Comparison of ENCODE assay signal across 9 cellular contexts in the genomic region with DNA sequence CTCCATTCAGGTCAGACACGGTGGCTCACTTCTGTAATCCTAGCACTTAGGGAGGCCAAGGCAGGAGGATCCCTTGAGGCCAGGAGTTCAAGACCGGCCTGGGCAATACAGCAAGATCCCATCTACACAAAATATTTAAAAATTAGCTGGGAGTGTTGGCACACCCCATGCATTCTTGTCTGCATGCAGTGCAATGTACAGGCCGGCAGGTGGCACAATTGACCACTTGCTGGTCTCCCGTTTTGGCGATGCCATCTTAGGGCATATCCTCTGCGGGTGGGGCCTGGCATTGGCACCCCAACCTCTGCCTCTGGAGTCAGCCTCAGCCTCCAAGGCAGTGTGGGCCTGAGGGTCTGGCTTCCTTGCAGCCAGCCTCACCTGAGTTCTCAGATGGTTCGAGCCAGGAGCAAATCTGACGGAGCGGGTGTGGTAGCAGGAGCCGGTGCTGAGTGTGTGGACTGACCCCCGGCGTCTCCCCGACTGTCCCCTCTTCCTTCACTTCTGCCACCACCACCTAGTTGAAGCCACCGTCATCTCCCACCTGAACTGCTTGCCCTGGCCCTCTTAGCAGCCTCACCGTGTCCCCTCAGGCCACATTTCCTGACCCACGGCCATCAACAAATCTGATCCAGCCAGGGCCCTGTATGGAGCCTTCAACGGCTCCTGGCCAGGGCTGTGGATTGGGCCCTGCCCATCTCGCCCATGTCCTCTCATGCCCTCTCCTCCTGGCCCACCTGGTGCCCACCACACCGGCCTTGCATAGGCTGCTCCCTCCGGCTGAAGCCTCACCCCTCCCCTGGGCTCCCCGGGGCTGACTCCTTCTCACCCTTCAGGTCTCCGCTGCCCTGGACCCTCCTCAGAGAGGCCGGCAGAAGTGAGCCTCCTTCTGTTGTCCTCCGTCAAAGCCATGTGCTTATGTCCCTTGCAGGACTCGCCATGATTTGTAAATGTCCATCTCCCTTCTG. TPM values are rescaled to one million over a fixed set of nuclear protein-coding genes. Genes with fewer than 3 reads are reported as not detected.
DNase-seq lines count a peak whose midpoint lies in the region; ATAC-seq and TF ChIP-seq lines count a peak whose summit lies in the region.
"Had no signal": no experiment of that assay in that cellular context is flagged by ENCODE, and none has a peak within 500 bp of the region (broad histone marks: within the 10 kb centered on the region; RNA-seq: fewer than 3 reads in every experiment).

No MANE protein-coding gene starts in this region.

- no peaks in the 10 kb centered on the region for H3K27me3 ChIP-seq in tibial artery

- no peaks in the 10 kb centered on the region for H3K4me1 ChIP-seq in tibial artery

- no peak overlapping the region for H3K27ac ChIP-seq in C4-2B
- no peak overlapping the region for H3K27ac ChIP-seq in tibial artery

- H3K9me3 Mint-ChIP-seq in activated T-cell treated with anti-CD3 and anti-CD28 coated beads, Interleukin-2, amount 50 U/mL, for 24 hours: no peaks in the 10 kb centered on the region
- H3K9me3 Mint-ChIP-seq: IgD-negative memory B cell had no signal

- peak; percentile 70 for DNase-seq in HEK293T (ENCODE audit: extremely low spot score)
- peak; percentile 42 for DNase-seq in OCI-M1 (lab: John Stamatoyannopoulos, UW)
- DNase-seq in activated T-cell treated with anti-CD3 and anti-CD28 coated beads, Interleukin-2, amount 50 U/mL, for 24 hours: peak; percentile 79
- DNase-seq in fibroblast of peridontal ligament (ENCODE audit: extremely low read depth): peak; percentile 53
- no peak for DNase-seq in omental fat pad (ENCODE audit: low spot score)
- DNase-seq in tibial artery: no peak

- H3K9me3 ChIP-seq in tibial artery: no peaks in the 10 kb centered on the region

- no peak overlapping the region for H3K27ac Mint-ChIP-seq in activated T-cell treated with anti-CD3 and anti-CD28 coated beads, Interleukin-2, amount 50 U/mL, for 24 hours

- peak; percentile 95 for TF ChIP-seq CTCF in C4-2B (conservative IDR thresholded peaks at IDR 0.05)
- peak in 1 of 3 donors; percentile 79 for TF ChIP-seq CTCF in omental fat pad (IDR thresholded peaks at IDR 0.05)
- peak; percentile 65 to 72 for TF ChIP-seq CTCF in tibial artery (IDR thresholded peaks at IDR 0.05)

- CTCF ChIA-PET in HEK293T (lab: Yijun Ruan, JAX): interaction anchor here (1.1 to 1.7 kb wide), 2 partner anchors 127 to 174 kb away, joined by 3 to 4 read pairs; no protein-coding TSS in a partner anchor

- H3K36me3 Mint-ChIP-seq in activated T-cell treated with anti-CD3 and anti-CD28 coated beads, Interleukin-2, amount 50 U/mL, for 24 hours (ENCODE audit: low read depth): no peaks in the 10 kb centered on the region
- H3K36me3 Mint-ChIP-seq: IgD-negative memory B cell had no signal

- POLR2A ChIA-PET in HEK293T (lab: Yijun Ruan, JAX): no interaction called here

- no peaks in the 10 kb centered on the region for H3K27me3 Mint-ChIP-seq in activated T-cell treated with anti-CD3 and anti-CD28 coated beads, Interleukin-2, amount 50 U/mL, for 24 hours
- H3K27me3 Mint-ChIP-seq: IgD-negative memory B cell had no signal

- ATAC-seq in omental fat pad (ENCODE audit: low FRiP score) (peak; percentile 45), GM19395 (IDR thresholded peaks at IDR 0.05; ENCODE audit: unreplicated experiment) (no peak)

- no peaks in the 10 kb centered on the region for H3K36me3 ChIP-seq in tibial artery

- no peak overlapping the region for H3K4me3 Mint-ChIP-seq in activated T-cell treated with anti-CD3 and anti-CD28 coated beads, Interleukin-2, amount 50 U/mL, for 24 hours

- no peak overlapping the region for H3K4me3 ChIP-seq in tibial artery

- intact Hi-C loops in tibial artery (cut with DNase I; ENCODE audit: low total_unique reads): loop anchor here (5.0 kb wide), 1 partner anchor 395 kb away; no protein-coding TSS in a partner anchor

- H3K4me1 Mint-ChIP-seq in activated T-cell treated with anti-CD3 and anti-CD28 coated beads, Interleukin-2, amount 50 U/mL, for 24 hours (ENCODE audit: low read depth): peaks cover 22% of the 10 kb centered on the region

TF ChIP-seq in HEK293T, 16 proteins besides CTCF, POLR2A, EP300 and RAD21:
- no peak for TF ChIP-seq L3MBTL2 (conservative IDR thresholded peaks at IDR 0.05)
- TF ChIP-seq ELF4 (IDR thresholded peaks at IDR 0.05): no peak
- TF ChIP-seq ARNT (IDR thresholded peaks at IDR 0.05): no peak
- TF ChIP-seq, protein P1, sequence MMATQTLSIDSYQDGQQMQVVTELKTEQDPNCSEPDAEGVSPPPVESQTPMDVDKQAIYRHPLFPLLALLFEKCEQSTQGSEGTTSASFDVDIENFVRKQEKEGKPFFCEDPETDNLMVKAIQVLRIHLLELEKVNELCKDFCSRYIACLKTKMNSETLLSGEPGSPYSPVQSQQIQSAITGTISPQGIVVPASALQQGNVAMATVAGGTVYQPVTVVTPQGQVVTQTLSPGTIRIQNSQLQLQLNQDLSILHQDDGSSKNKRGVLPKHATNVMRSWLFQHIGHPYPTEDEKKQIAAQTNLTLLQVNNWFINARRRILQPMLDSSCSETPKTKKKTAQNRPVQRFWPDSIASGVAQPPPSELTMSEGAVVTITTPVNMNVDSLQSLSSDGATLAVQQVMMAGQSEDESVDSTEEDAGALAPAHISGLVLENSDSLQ (IDR thresholded peaks at IDR 0.05): no peak
- no peak for TF ChIP-seq BHLHE40 (IDR thresholded peaks at IDR 0.05; ENCODE audit: borderline replicate concordance)
- no peak for TF ChIP-seq FOXK2 (IDR thresholded peaks at IDR 0.05)
- TF ChIP-seq CTBP1 (IDR thresholded peaks at IDR 0.05; ENCODE audit: borderline replicate concordance): no peak
- no peak for TF ChIP-seq FOXA1 (IDR thresholded peaks at IDR 0.05)
- TF ChIP-seq ZNF384 (IDR thresholded peaks at IDR 0.05): no peak
- no peak for TF ChIP-seq FOXM1 (IDR thresholded peaks at IDR 0.05; ENCODE audit: borderline replicate concordance)
- no peak for TF ChIP-seq SUZ12 (IDR thresholded peaks at IDR 0.05)
- TF ChIP-seq HDGF (IDR thresholded peaks at IDR 0.05; ENCODE audit: borderline replicate concordance): no peak
- no peak for TF ChIP-seq LEF1 (IDR thresholded peaks at IDR 0.05; ENCODE audit: borderline replicate concordance)
- TF ChIP-seq SP1 (IDR thresholded peaks at IDR 0.05): no peak
- no peak for TF ChIP-seq TARDBP (IDR thresholded peaks at IDR 0.05)
- TF ChIP-seq NFRKB (IDR thresholded peaks at IDR 0.05): no peak

RNA-seq across cellular contexts. Expression of a gene that starts 44.0 kb away (rescaled TPM):
- under 1 TPM in 1 of 4 donors, not detected in 3; 0.24 TPM for total RNA-seq in omental fat pad

Comparison
In these comparisons a context has a peak if more than half of its experiments do, and no peak if none do; other contexts are left out.
1. DNase-seq: peak in HEK293T (single experiment), OCI-M1 (single experiment), activated T-cell treated with anti-CD3 and anti-CD28 coated beads, Interleukin-2, amount 50 U/mL, for 24 hours (single experiment) and fibroblast of peridontal ligament (single experiment); none in omental fat pad (single experiment) and tibial artery (0 of 2).